10 cellular contexts compared by ENCODE assay signal in the genomic region with DNA sequence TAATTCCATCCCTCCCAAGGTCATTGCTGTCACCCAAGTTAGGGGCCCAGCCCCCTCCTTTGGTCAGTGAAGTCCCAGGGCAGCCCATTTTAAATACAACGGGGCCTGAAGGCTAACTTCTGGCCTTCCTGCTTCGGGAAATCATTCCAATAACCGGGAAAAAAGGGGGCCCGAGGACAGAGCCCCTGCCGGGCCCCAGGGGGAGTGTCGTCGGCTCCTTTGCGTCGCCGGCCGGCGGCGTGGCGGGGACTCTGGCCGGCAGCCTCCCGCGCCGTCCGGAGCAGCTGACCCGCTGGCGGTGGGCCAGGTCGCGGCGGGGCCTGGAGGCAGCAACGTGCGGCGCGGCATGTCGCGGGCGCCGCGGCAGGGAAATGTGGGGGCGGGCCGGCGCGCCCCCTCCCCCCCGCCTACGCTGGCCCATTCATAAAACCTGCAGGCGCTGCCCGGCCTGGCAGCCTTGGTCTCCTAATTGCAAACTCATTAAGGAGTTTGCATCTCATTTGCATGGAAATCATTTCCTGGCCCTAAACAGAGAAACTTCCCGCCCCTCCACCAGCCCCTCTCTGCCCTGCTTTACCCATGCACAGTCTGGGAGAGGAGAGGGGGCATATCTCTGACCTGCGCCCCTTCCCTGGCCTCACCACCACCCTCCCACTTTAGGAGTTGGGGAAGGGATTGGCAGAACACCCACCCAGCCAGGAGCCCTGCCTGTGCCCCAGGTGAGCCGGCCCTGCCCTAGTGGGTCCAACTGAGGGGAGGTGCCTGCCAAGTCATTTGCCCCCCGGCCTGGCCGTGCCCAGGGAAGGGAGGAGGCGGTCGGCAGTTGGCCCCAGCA. TPM values are rescaled to one million over a fixed set of nuclear protein-coding genes. Genes with fewer than 3 reads are reported as not detected.
DNase-seq lines count a peak whose midpoint lies in the region; ATAC-seq and TF ChIP-seq lines count a peak whose summit lies in the region.
"Had no signal": no experiment of that assay in that cellular context is flagged by ENCODE, and none has a peak within 500 bp of the region (broad histone marks: within the 10 kb centered on the region; RNA-seq: fewer than 3 reads in every experiment).

No MANE protein-coding gene starts in this region.

- peaks cover 14% of the 10 kb centered on the region for H3K27me3 ChIP-seq in lower lobe of right lung (ENCODE audit: low read depth)

- no peaks in the 10 kb centered on the region for H3K36me3 ChIP-seq in lower lobe of right lung

- TF ChIP-seq CTCF in lower lobe of right lung (IDR thresholded peaks at IDR 0.05), result no peak

- H3K27me3 Mint-ChIP-seq in T-cell, result peaks cover 3 to 16% of the 10 kb centered on the region in 2 donors
- H3K27me3 Mint-ChIP-seq in activated naive CD4-positive, alpha-beta T cell treated with anti-CD3 and anti-CD28 coated beads for 36 hours (ENCODE audit: low read depth), result peaks cover 3% of the 10 kb centered on the region

- H3K9me3 Mint-ChIP-seq in T-cell, result no peaks in the 10 kb centered on the region
- no peaks in the 10 kb centered on the region for H3K9me3 Mint-ChIP-seq in activated naive CD4-positive, alpha-beta T cell treated with anti-CD3 and anti-CD28 coated beads for 36 hours
- H3K9me3 Mint-ChIP-seq: activated B cell treated with CpG ODN at 0.5 μM for 24 hours had no signal

- POLR2A ChIA-PET in T-cell (lab: Charles Lee), result no interaction called here

- H3K4me3 ChIP-seq in lower lobe of right lung, result peak overlapping the region; percentile 17

- H3K4me1 ChIP-seq in lower lobe of right lung, result peaks cover 36% of the 10 kb centered on the region

- no peaks in the 10 kb centered on the region for H3K9me3 ChIP-seq in lower lobe of right lung

- H3K4me1 Mint-ChIP-seq in T-cell, result peaks cover 13 to 19% (median 19%) of the 10 kb centered on the region in 3 donors
- H3K4me1 Mint-ChIP-seq in activated naive CD4-positive, alpha-beta T cell treated with anti-CD3 and anti-CD28 coated beads for 36 hours (ENCODE audit: low read depth), result peaks cover 19% of the 10 kb centered on the region

- H3K27ac Mint-ChIP-seq in T-cell, result no peak overlapping the region
- no peak overlapping the region for H3K27ac Mint-ChIP-seq in activated naive CD4-positive, alpha-beta T cell treated with anti-CD3 and anti-CD28 coated beads for 36 hours
- H3K27ac Mint-ChIP-seq: activated B cell treated with CpG ODN at 0.5 μM for 24 hours had no signal

- no peak overlapping the region for H3K4me3 Mint-ChIP-seq in T-cell
- no peak overlapping the region for H3K4me3 Mint-ChIP-seq in activated naive CD4-positive, alpha-beta T cell treated with anti-CD3 and anti-CD28 coated beads for 36 hours
- H3K4me3 Mint-ChIP-seq: activated B cell treated with CpG ODN at 0.5 μM for 24 hours had no signal

- no peaks in the 10 kb centered on the region for H3K36me3 Mint-ChIP-seq in T-cell
- H3K36me3 Mint-ChIP-seq in activated naive CD4-positive, alpha-beta T cell treated with anti-CD3 and anti-CD28 coated beads for 36 hours (ENCODE audit: low read depth), result no peaks in the 10 kb centered on the region

- no peak overlapping the region for H3K27ac ChIP-seq in lower lobe of right lung

- ATAC-seq in Right ventricle myocardium inferior (no peak), lower lobe of right lung (no peak), T-cell (replicated peaks in 1 of 4) (no peak), GM18505 (IDR thresholded peaks at IDR 0.05; ENCODE audit: unreplicated experiment) (no peak)

- peak; percentile 82 for DNase-seq in Right ventricle myocardium inferior (ENCODE audit: missing footprints)
- no peak for DNase-seq in cardiac septum (ENCODE audit: low spot score)
- peak; percentile 62 for DNase-seq in dermis blood vessel endothelial cell
- peak; percentile 66 for DNase-seq in lower lobe of right lung
- no peak for DNase-seq in T-cell
- no peak for DNase-seq in activated naive CD4-positive, alpha-beta T cell treated with anti-CD3 and anti-CD28 coated beads for 36 hours
- no peak for DNase-seq in NOMO-1 treated with DMSO at 0.1 percent for 48 hours (lab: John Stamatoyannopoulos, UW; ENCODE audit: unreplicated experiment)
- DNase-seq: activated B cell treated with CpG ODN at 0.5 μM for 24 hours, NCI-H446 treated with DMSO at 0.1 percent for 48 hours had no signal

- CTCF ChIA-PET in T-cell (lab: Charles Lee), result interaction anchor here in 1 of 2 donors (1.6 kb wide), 1 partner anchor 307 kb away, joined by 4 read pairs; a partner anchor contains a TSS
- CTCF ChIA-PET in activated naive CD4-positive, alpha-beta T cell treated with anti-CD3 and anti-CD28 coated beads for 36 hours (lab: Charles Lee), result interaction anchor here (4.0 kb wide), 1 partner anchor 353 kb away, joined by 38 read pairs; no protein-coding TSS in a partner anchor

- intact Hi-C loops in Right ventricle myocardium inferior (cut with DNase I) (loop anchor here (1.0 to 5.0 kb wide), 2 partner anchors 219 to 468 kb away; no protein-coding TSS in a partner anchor), cardiac septum (cut with DNase I) (loop anchor here (2.0 kb wide), 1 partner anchor 122 kb away; no protein-coding TSS in a partner anchor), lower lobe of right lung (cut with DNase I) (loop anchor here (10.0 kb wide), 1 partner anchor 302 kb away; a partner anchor contains a TSS)
- intact Hi-C loops in activated naive CD4-positive, alpha-beta T cell treated with anti-CD3 and anti-CD28 coated beads for 36 hours (cut with micrococcal nuclease), result no loop called here

- no peak for TF ChIP-seq POLR2A in GM18505 (IDR thresholded peaks at IDR 0.05; ENCODE audit: borderline replicate concordance, extremely low read depth, insufficient read depth, insufficient read length)

RNA-seq across cellular contexts. Expression of a gene that starts 50.7 kb away (rescaled TPM):
- 41.7 TPM for total RNA-seq in Right ventricle myocardium inferior
- 36.7 TPM for total RNA-seq in cardiac septum
- 48.1 and 75.4 TPM in 2 replicates for total RNA-seq in dermis blood vessel endothelial cell
- total RNA-seq in lower lobe of right lung, result 83.9 TPM
- total RNA-seq in T-cell, result 10 to 100 TPM; 12.0 to 24.2 (median 22.3) TPM
- total RNA-seq in activated naive CD4-positive, alpha-beta T cell treated with anti-CD3 and anti-CD28 coated beads for 36 hours, result 10 to 100 TPM; 40.9 to 41.0 TPM

RNA-seq across cellular contexts. Expression of a gene that starts 50.8 kb away (rescaled TPM):
- 44.5 TPM for total RNA-seq in Right ventricle myocardium inferior
- 39.6 TPM for total RNA-seq in cardiac septum
- 33.0 and 36.3 TPM in 2 replicates for total RNA-seq in dermis blood vessel endothelial cell
- 99.2 TPM for total RNA-seq in lower lobe of right lung
- total RNA-seq in T-cell, result 10 to 100 TPM; 16.6 to 21.1 (median 19.3) TPM
- 1 to 10 TPM; 7.8 to 8.3 TPM for total RNA-seq in activated naive CD4-positive, alpha-beta T cell treated with anti-CD3 and anti-CD28 coated beads for 36 hours

Comparison
In these comparisons a context has a peak if more than half of its experiments do, and no peak if none do; other contexts are left out.
1. DNase-seq: peak in Right ventricle myocardium inferior (single experiment), dermis blood vessel endothelial cell (single experiment) and lower lobe of right lung (single experiment); none in cardiac septum (single experiment), T-cell (0 of 34), activated naive CD4-positive, alpha-beta T cell treated with anti-CD3 and anti-CD28 coated beads for 36 hours (single experiment) and NOMO-1 treated with DMSO at 0.1 percent for 48 hours (single experiment).